In the genomic region with DNA sequence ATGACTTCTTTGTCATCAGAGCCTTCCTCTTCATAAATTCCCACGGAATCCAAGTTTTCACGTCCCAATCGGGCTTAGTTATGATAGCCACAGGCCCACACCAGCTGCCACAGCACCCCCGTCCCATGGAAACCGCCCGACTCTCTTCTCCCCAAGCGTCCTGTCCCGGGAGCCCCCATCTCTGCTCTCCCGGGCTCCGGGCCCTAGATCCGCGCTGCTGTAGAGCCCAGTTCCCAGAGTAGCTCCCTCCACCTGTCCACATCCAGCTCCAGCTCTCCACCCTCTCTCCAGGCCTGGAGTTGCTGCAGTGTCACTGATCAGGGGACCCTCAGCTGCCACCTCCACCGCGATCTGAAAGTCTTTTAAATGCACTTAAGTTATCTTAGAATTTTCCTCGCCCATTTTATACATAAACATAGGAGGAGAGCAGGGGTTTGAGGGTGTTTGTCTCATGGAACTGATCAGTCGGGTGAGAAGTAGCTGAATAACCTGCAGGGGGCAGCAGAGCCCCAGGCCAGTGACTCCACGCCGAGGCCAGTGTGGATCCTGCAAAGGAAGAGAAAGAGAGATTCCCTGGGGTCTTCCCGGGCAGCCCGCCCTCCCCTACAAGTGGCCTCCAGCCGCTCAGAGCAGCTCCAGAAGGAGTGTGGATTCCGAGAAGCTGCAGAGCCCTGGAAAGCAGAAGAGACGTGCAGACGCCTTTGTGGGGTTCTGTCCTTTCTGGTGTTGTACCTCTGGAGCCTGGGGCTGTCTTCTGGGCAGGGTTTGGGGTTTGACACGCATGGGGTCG, we compare ENCODE assay signal across 8 cellular contexts. TPM values are rescaled to one million over a fixed set of nuclear protein-coding genes. Genes with fewer than 3 reads are reported as not detected.
A peak's percentile ranks its signal among the peaks of the same experiment; 100 is the strongest.
DNase-seq lines count a peak whose midpoint lies in the region; ATAC-seq and TF ChIP-seq lines count a peak whose summit lies in the region.

No MANE protein-coding gene starts in this region.

- no peaks in the 10 kb centered on the region for H3K9me3 Mint-ChIP-seq in natural killer cell treated with Interleukin-12 subunit alpha and Interleukin-12 subunit beta and Interleukin-15 and Interleukin-18, amount 100 ng/mL, for 72 hours
- no peaks in the 10 kb centered on the region for H3K9me3 Mint-ChIP-seq in stimulated activated memory B cell treated with anti-CD40 and anti-IgM and Interleukin-4, amounts not matched to agents 10 μg/mL and 1 μg/mL and 100 μg/mL, for 72 hours

- H3K36me3 Mint-ChIP-seq in natural killer cell treated with Interleukin-12 subunit alpha and Interleukin-12 subunit beta and Interleukin-15 and Interleukin-18, amount 100 ng/mL, for 72 hours: peaks cover 6% of the 10 kb centered on the region
- no peaks in the 10 kb centered on the region for H3K36me3 Mint-ChIP-seq in stimulated activated memory B cell treated with anti-CD40 and anti-IgM and Interleukin-4, amounts not matched to agents 10 μg/mL and 1 μg/mL and 100 μg/mL, for 72 hours

- no peaks in the 10 kb centered on the region for H4K20me1 ChIP-seq in PC-3 (ENCODE audit: low read length)

- H3K4me3 ChIP-seq in PC-3 (ENCODE audit: low read length): no peak overlapping the region

- H3K4me1 ChIP-seq in PC-3 (ENCODE audit: insufficient read depth, low read length): no peaks in the 10 kb centered on the region

- ATAC-seq in HG02970 (IDR thresholded peaks at IDR 0.05; ENCODE audit: low FRiP score, unreplicated experiment) (peak; percentile 22), PC-3 (peak; percentile 61)
- peak; percentile 34 to 60 for ATAC-seq in natural killer cell treated with Interleukin-12 subunit alpha and Interleukin-12 subunit beta and Interleukin-15 and Interleukin-18, amount 100 ng/mL, for 72 hours
- ATAC-seq in stimulated activated memory B cell treated with anti-CD40 and anti-IgM and Interleukin-4, amounts not matched to agents 10 μg/mL and 1 μg/mL and 100 μg/mL, for 72 hours: peak; percentile 69

- H3K9me3 ChIP-seq in PC-3 (ENCODE audit: low read length): peaks cover 13% of the 10 kb centered on the region

- no peaks in the 10 kb centered on the region for H3K27me3 Mint-ChIP-seq in natural killer cell treated with Interleukin-12 subunit alpha and Interleukin-12 subunit beta and Interleukin-15 and Interleukin-18, amount 100 ng/mL, for 72 hours
- no peaks in the 10 kb centered on the region for H3K27me3 Mint-ChIP-seq in stimulated activated memory B cell treated with anti-CD40 and anti-IgM and Interleukin-4, amounts not matched to agents 10 μg/mL and 1 μg/mL and 100 μg/mL, for 72 hours

- no TSS peak for BruUV-seq in PC-3 (replicated peaks; lab: Mats Ljungman, UMichigan)

- peak; percentile 57 for DNase-seq in PC-3
- peak; percentile 81 to 82 for DNase-seq in activated T-cell treated with anti-CD3 and anti-CD28 coated beads, Interleukin-2, amount 50 U/mL, for 48 hours
- peak; percentile 85 for DNase-seq in fibroblast of peridontal ligament (ENCODE audit: extremely low read depth)
- DNase-seq in natural killer cell treated with Interleukin-12 subunit alpha and Interleukin-12 subunit beta and Interleukin-15 and Interleukin-18, amount 100 ng/mL, for 72 hours (ENCODE audit: low spot score): peak; percentile 71
- no peak for DNase-seq in NCI-H2107 treated with DMSO at 0.1 percent for 48 hours (lab: John Stamatoyannopoulos, UW; ENCODE audit: unreplicated experiment)

- TF ChIP-seq CTCF in C4-2B (conservative IDR thresholded peaks at IDR 0.05): peak; percentile 74
- TF ChIP-seq CTCF in PC-3 (conservative IDR thresholded peaks at IDR 0.05; ENCODE audit: low read depth, low read length): peak; percentile 70

- 0 out of 2 replicates have a peak overlapping the region, but pooled peaks have one; percentile 88 for H2AFZ ChIP-seq in PC-3 (ENCODE audit: low read length)

- H3K79me2 ChIP-seq in PC-3 (ENCODE audit: low read length): no peaks in the 10 kb centered on the region

- no peaks in the 10 kb centered on the region for H3F3A ChIP-seq in PC-3 (ENCODE audit: low read length, unreplicated experiment)

- H3K4me2 ChIP-seq in PC-3 (ENCODE audit: low read length): no peak overlapping the region

- POLR2A ChIA-PET in PC-3 (lab: Charles Lee; ENCODE audit: unreplicated experiment): no interaction called here

- no peaks in the 10 kb centered on the region for H3K9me2 ChIP-seq in PC-3 (replicated peaks; ENCODE audit: low read length)

- H3K36me3 ChIP-seq in PC-3 (ENCODE audit: low read depth, low read length): peaks cover 11% of the 10 kb centered on the region; the same call in 1 of the 2 replicates

- intact Hi-C loops in PC-3 (cut with micrococcal nuclease): loop anchor here (1.0 to 2.0 kb wide), 4 partner anchors 25 to 178 kb away; partner anchors contain the start of gene ZNF700

- CTCF ChIA-PET in PC-3 (lab: Charles Lee): interaction anchor here (0.7 to 1.0 kb wide), 4 partner anchors 25 to 96 kb away, joined by 3 to 7 read pairs (median 6); partner anchors contain the start of gene ZNF700

- no peak overlapping the region for H3K9ac ChIP-seq in PC-3 (ENCODE audit: low read length)

- peak overlapping the region; percentile 88 for H3K4me3 Mint-ChIP-seq in natural killer cell treated with Interleukin-12 subunit alpha and Interleukin-12 subunit beta and Interleukin-15 and Interleukin-18, amount 100 ng/mL, for 72 hours
- H3K4me3 Mint-ChIP-seq in stimulated activated memory B cell treated with anti-CD40 and anti-IgM and Interleukin-4, amounts not matched to agents 10 μg/mL and 1 μg/mL and 100 μg/mL, for 72 hours: peak overlapping the region; percentile 94

- H3K27me3 ChIP-seq in PC-3 (ENCODE audit: low read length): no peaks in the 10 kb centered on the region

- peaks cover 21% of the 10 kb centered on the region in 2 donors for H3K4me1 Mint-ChIP-seq in natural killer cell treated with Interleukin-12 subunit alpha and Interleukin-12 subunit beta and Interleukin-15 and Interleukin-18, amount 100 ng/mL, for 72 hours (ENCODE audit: low read depth in 2 of 2)
- H3K4me1 Mint-ChIP-seq in stimulated activated memory B cell treated with anti-CD40 and anti-IgM and Interleukin-4, amounts not matched to agents 10 μg/mL and 1 μg/mL and 100 μg/mL, for 72 hours: peaks cover 33% of the 10 kb centered on the region

- H3K27ac ChIP-seq in C4-2B: no peak overlapping the region
- H3K27ac ChIP-seq in PC-3 (ENCODE audit: low read length): no peak overlapping the region

- H3K27ac Mint-ChIP-seq in natural killer cell treated with Interleukin-12 subunit alpha and Interleukin-12 subunit beta and Interleukin-15 and Interleukin-18, amount 100 ng/mL, for 72 hours: peak overlapping the region; percentile 82 to 87
- peak overlapping the region; percentile 88 for H3K27ac Mint-ChIP-seq in stimulated activated memory B cell treated with anti-CD40 and anti-IgM and Interleukin-4, amounts not matched to agents 10 μg/mL and 1 μg/mL and 100 μg/mL, for 72 hours

RNA-seq across cellular contexts. Expression of gene ZNF763, which starts 1.1 kb away (rescaled TPM):
- 0.33 TPM in 1 of 2 replicates, not detected in the other for total RNA-seq in PC-3 (2014; rRNA removed)
- 1 to 10 TPM; 2.9 to 4.0 TPM for total RNA-seq in natural killer cell treated with Interleukin-12 subunit alpha and Interleukin-12 subunit beta and Interleukin-15 and Interleukin-18, amount 100 ng/mL, for 72 hours

RNA-seq across cellular contexts. Expression of gene ZNF700, which starts 38.9 kb away (rescaled TPM):
- total RNA-seq in PC-3 (2014; rRNA removed): 6.7 and 9.5 TPM in 2 replicates
- total RNA-seq in natural killer cell treated with Interleukin-12 subunit alpha and Interleukin-12 subunit beta and Interleukin-15 and Interleukin-18, amount 100 ng/mL, for 72 hours: 10 to 100 TPM; 21.6 to 35.0 TPM
